In genomic region chr12:54089465-54089864, GRCh38 we compare ENCODE assay signal across 10 cellular contexts. TPM values are rescaled to one million over a fixed set of nuclear protein-coding genes. Genes with fewer than 3 reads are reported as not detected.
DNase-seq lines count a peak whose midpoint lies in the region; ATAC-seq and TF ChIP-seq lines count a peak whose summit lies in the region.
"Not testable (repeated sequence)": the region's sequence is repeated elsewhere in the genome, so short reads cannot be mapped to it uniquely, and the experiment has no call there.
"Had no signal": no experiment of that assay in that cellular context is flagged by ENCODE, and none has a peak within 500 bp of the region (broad histone marks: within the 10 kb centered on the region; RNA-seq: fewer than 3 reads in every experiment).

No MANE protein-coding gene starts in this region.

- intact Hi-C loops in CD8-positive, alpha-beta T cell (cut with DNase I, micrococcal nuclease): not testable (repeated sequence)

- H3K4me1 Mint-ChIP-seq in CD8-positive, alpha-beta T cell (ENCODE audit: low read depth); WTC11; glutamatergic neuron (ENCODE audit: low read depth, unreplicated experiment); stimulated activated effector memory CD8-positive, alpha-beta T cell treated with anti-CD3 and anti-CD28 coated beads, Interleukin-12 subunit alpha, Interleukin-12 subunit beta, amount 100 ng/mL, for 72 hours: not testable (repeated sequence)
- peaks cover 60% of the 10 kb centered on the region for H3K4me1 Mint-ChIP-seq in nephron

- CTCF ChIA-PET in CD8-positive, alpha-beta T cell (lab: Charles Lee); WTC11 (lab: Charles Lee): not testable (repeated sequence)

- ATAC-seq in CD8-positive, alpha-beta T cell; WTC11; stimulated activated effector memory CD8-positive, alpha-beta T cell treated with anti-CD3 and anti-CD28 coated beads, Interleukin-12 subunit alpha, Interleukin-12 subunit beta, amount 100 ng/mL, for 72 hours: not testable (repeated sequence)

- peak overlapping the region; percentile 23 for H3K4me3 Mint-ChIP-seq in CD8-positive, alpha-beta T cell
- H3K4me3 Mint-ChIP-seq in WTC11 (peak overlapping the region; percentile 67; the same call in 1 of the 2 replicates), glutamatergic neuron (ENCODE audit: unreplicated experiment) (peak overlapping the region; percentile 4), nephron (peak overlapping the region; percentile 19 to 42 (median 23))
- peak overlapping the region; percentile 63 for H3K4me3 Mint-ChIP-seq in stimulated activated effector memory CD8-positive, alpha-beta T cell treated with anti-CD3 and anti-CD28 coated beads, Interleukin-12 subunit alpha, Interleukin-12 subunit beta, amount 100 ng/mL, for 72 hours

- H3K36me3 ChIP-seq in CD8-positive, alpha-beta T cell (ENCODE audit: insufficient read depth, low read length): not testable (repeated sequence)

- not testable (repeated sequence) for H3K27me3 ChIP-seq in CD8-positive, alpha-beta T cell (ENCODE audit: insufficient read depth, low read length)

- H3K27ac ChIP-seq in CD8-positive, alpha-beta T cell (ENCODE audit: low read depth, low read length): not testable (repeated sequence)

- not testable (repeated sequence) for DNase-seq in CD8-positive, alpha-beta T cell; WTC11 (ENCODE audit: low spot score); glutamatergic neuron; stimulated activated effector memory CD8-positive, alpha-beta T cell treated with anti-CD3 and anti-CD28 coated beads, Interleukin-12 subunit alpha, Interleukin-12 subunit beta, amount 100 ng/mL, for 72 hours (ENCODE audit: low spot score in 2 of 2)
- peak; percentile 89 for DNase-seq in SK-N-DZ (ENCODE audit: low spot score)

- not testable (repeated sequence) for TF ChIP-seq CTCF in CD8-positive, alpha-beta T cell (IDR thresholded peaks at IDR 0.05); WTC11 (IDR thresholded peaks at IDR 0.05); glutamatergic neuron (IDR thresholded peaks at IDR 0.05; ENCODE audit: partially characterized antibody, unreplicated experiment); nephron (IDR thresholded peaks at IDR 0.05; ENCODE audit: unreplicated experiment in 3 of 3)

- H3K4me1 ChIP-seq in CD8-positive, alpha-beta T cell (ENCODE audit: insufficient read depth, low read length): not testable (repeated sequence)

- H3K4me3 ChIP-seq in CD8-positive, alpha-beta T cell (ENCODE audit: low read depth, low read length): not testable (repeated sequence)

- H3K27me3 Mint-ChIP-seq in CD8-positive, alpha-beta T cell (ENCODE audit: low read depth): peaks cover 35% of the 10 kb centered on the region
- H3K27me3 Mint-ChIP-seq in WTC11 (ENCODE audit: low read depth) (peaks cover 100% of the 10 kb centered on the region), glutamatergic neuron (ENCODE audit: unreplicated experiment) (peaks cover 27% of the 10 kb centered on the region), nephron (ENCODE audit: low read depth) (peaks cover 16% of the 10 kb centered on the region)

- not testable (repeated sequence) for H3K9me3 Mint-ChIP-seq in CD8-positive, alpha-beta T cell; WTC11; glutamatergic neuron (ENCODE audit: unreplicated experiment); nephron; stimulated activated effector memory CD8-positive, alpha-beta T cell treated with anti-CD3 and anti-CD28 coated beads, Interleukin-12 subunit alpha, Interleukin-12 subunit beta, amount 100 ng/mL, for 72 hours

- not testable (repeated sequence) for H3K36me3 Mint-ChIP-seq in CD8-positive, alpha-beta T cell; WTC11; glutamatergic neuron (ENCODE audit: unreplicated experiment); nephron (ENCODE audit: low read depth); stimulated activated effector memory CD8-positive, alpha-beta T cell treated with anti-CD3 and anti-CD28 coated beads, Interleukin-12 subunit alpha, Interleukin-12 subunit beta, amount 100 ng/mL, for 72 hours

- H3K27ac Mint-ChIP-seq in CD8-positive, alpha-beta T cell; WTC11; glutamatergic neuron (ENCODE audit: unreplicated experiment); stimulated activated effector memory CD8-positive, alpha-beta T cell treated with anti-CD3 and anti-CD28 coated beads, Interleukin-12 subunit alpha, Interleukin-12 subunit beta, amount 100 ng/mL, for 72 hours: not testable (repeated sequence)
- peak overlapping the region; percentile 28 to 90 (median 60) for H3K27ac Mint-ChIP-seq in nephron

- POLR2A ChIA-PET in CD8-positive, alpha-beta T cell (lab: Charles Lee): interaction anchor here (0.5 kb wide), 1 partner anchor 164 kb away, joined by 3 read pairs; no protein-coding TSS in a partner anchor
- POLR2A ChIA-PET in WTC11 (lab: Charles Lee): not testable (repeated sequence)

- H3K9me3 ChIP-seq in CD8-positive, alpha-beta T cell (ENCODE audit: low read length): not testable (repeated sequence)

RNA-seq across cellular contexts. Expression of gene HOXC4, which starts 35.8 kb away (rescaled TPM):
- total RNA-seq in CD8-positive, alpha-beta T cell: under 1 TPM; 0.54 to 0.58 TPM
- polyA plus RNA-seq in SK-N-DZ (2014; cell fraction: cytosol; rRNA removed): 4.8 and 5.1 TPM in 2 replicates
- 3.3 and 7.9 TPM in 2 replicates for polyA plus RNA-seq in SK-N-DZ (2014; cell fraction: nucleus; rRNA removed)
- total RNA-seq in WTC11 (2021): 0.14 to 0.46 TPM (median 0.30 TPM) in 3 replicates
- not detected for total RNA-seq in glutamatergic neuron (ENCODE audit: unreplicated experiment)
- total RNA-seq: A172; CD4-positive, alpha-beta T cell; H7 had no signal
- polyA plus RNA-seq: CD14-positive monocyte had no signal

RNA-seq across cellular contexts. Expression of gene HOXC5, which starts 56.6 kb away (rescaled TPM):
- not detected for total RNA-seq in CD8-positive, alpha-beta T cell
- 1.6 TPM in 1 of 2 replicates, not detected in the other for polyA plus RNA-seq in SK-N-DZ (2014; cell fraction: cytosol; rRNA removed)
- 0.09 TPM in 1 of 2 replicates, not detected in the other for polyA plus RNA-seq in SK-N-DZ (2014; cell fraction: nucleus; rRNA removed)
- total RNA-seq in WTC11 (2021): not detected in 3 replicates
- not detected for total RNA-seq in glutamatergic neuron (ENCODE audit: unreplicated experiment)
- total RNA-seq: A172; CD4-positive, alpha-beta T cell; H7 had no signal
- polyA plus RNA-seq: CD14-positive monocyte had no signal

Comparison
In these comparisons a context has a peak if more than half of its experiments do, and no peak if none do; other contexts are left out.
1. H3K4me3 Mint-ChIP-seq: peak in every context shown above with its lines; median percentile 67 in WTC11; 63 in stimulated activated effector memory CD8-positive, alpha-beta T cell treated with anti-CD3 and anti-CD28 coated beads, Interleukin-12 subunit alpha, Interleukin-12 subunit beta, amount 100 ng/mL, for 72 hours; 23 in CD8-positive, alpha-beta T cell; 23 in nephron; 4 in glutamatergic neuron.